Comparison of ENCODE assay signal across 8 cellular contexts in genomic region chr13:102845289-102845629, GRCh38. TPM values are rescaled to one million over a fixed set of nuclear protein-coding genes. Genes with fewer than 3 reads are reported as not detected.
DNase-seq lines count a peak whose midpoint lies in the region; ATAC-seq, FAIRE-seq and TF ChIP-seq lines count a peak whose summit lies in the region.

No MANE protein-coding gene starts in this region.

- peak; percentile 13 for ATAC-seq in GM19463 (IDR thresholded peaks at IDR 0.05; ENCODE audit: unreplicated experiment)
- ATAC-seq in HG03521 (IDR thresholded peaks at IDR 0.05; ENCODE audit: unreplicated experiment), result peak; percentile 14

- FAIRE-seq in urothelium cell line (lab: Jason Lieb, UNC), result no peak

- H3K27ac ChIP-seq in A673 (ENCODE audit: low read depth, low read length, poor library complexity, severe bottlenecking), result peak overlapping the region; percentile 92
- H3K27ac ChIP-seq in muscle layer of colon (ENCODE audit: low read depth, low read length), result peak overlapping the region; percentile 97

- H3K36me3 ChIP-seq in A673 (ENCODE audit: insufficient read depth, low read length, poor library complexity, severe bottlenecking) (no peaks in the 10 kb centered on the region), muscle layer of colon (ENCODE audit: insufficient read depth, low read length) (peaks cover under 1% of the 10 kb centered on the region)

- no peak for TF ChIP-seq CTCF in A673 (conservative IDR thresholded peaks at IDR 0.05; ENCODE audit: low read depth, low read length)
- no peak for TF ChIP-seq CTCF in cardiac fibroblast (IDR thresholded peaks at IDR 0.05; ENCODE audit: low read depth, low read length)

- POLR2A ChIA-PET in A673 (lab: Charles Lee; ENCODE audit: low non-redundant PET), result no interaction called here

- H3K4me3 ChIP-seq in A673 (ENCODE audit: low read depth, low read length, poor library complexity, severe bottlenecking), result peak overlapping the region; percentile 89
- peak overlapping the region; percentile 93 to 100 for H3K4me3 ChIP-seq in cardiac fibroblast (replicated peaks in 1 of 2; ENCODE audit: low read depth in 2 of 2, low read length in 2 of 2)
- peak overlapping the region; percentile 88 to 93 for H3K4me3 ChIP-seq in muscle layer of colon (ENCODE audit: low read depth in 1 of 2, low read length in 2 of 2)

- intact Hi-C loops in A673 (cut with micrococcal nuclease; ENCODE audit: unreplicated experiment), result loop anchor here (5.0 kb wide), 1 partner anchor 193 kb away; no protein-coding TSS in a partner anchor

- H3K9me3 ChIP-seq in A673 (ENCODE audit: low read depth, low read length, poor library complexity, severe bottlenecking), result no peaks in the 10 kb centered on the region
- H3K9me3 ChIP-seq in muscle layer of colon (ENCODE audit: low read length), result no peaks in the 10 kb centered on the region

- peak overlapping the region; percentile 63 for H3K9ac ChIP-seq in muscle layer of colon (ENCODE audit: low read length)

- H3K27me3 ChIP-seq in A673 (replicated peaks; ENCODE audit: insufficient read depth, low read depth, low read length, poor library complexity) (no peaks in the 10 kb centered on the region), muscle layer of colon (ENCODE audit: control insufficient read depth in 1 of 2, insufficient read depth in 2 of 2, low read length in 2 of 2) (no peaks in the 10 kb centered on the region)

- DNase-seq in A673 (ENCODE audit: low spot score) (no peak), cardiac fibroblast (ENCODE audit: low read depth in 2 of 2) (peak in 1 of 2 donors; percentile 12), iPS-NIHi11 (ENCODE audit: low spot score) (no peak), NCI-H146 (lab: John Stamatoyannopoulos, UW) (no peak), urothelium cell line (ENCODE audit: low spot score) (no peak)

- H3K4me1 ChIP-seq in A673 (ENCODE audit: insufficient read depth, low read length, poor library complexity, severe bottlenecking) (peaks cover 9% of the 10 kb centered on the region), muscle layer of colon (ENCODE audit: insufficient read depth, low read length) (peaks cover 15% of the 10 kb centered on the region)

- CTCF ChIA-PET in A673 (lab: Charles Lee), result interaction anchor here (1.3 kb wide), 1 partner anchor 46 kb away, joined by 6 read pairs; the partner anchor contains the start of genes BIVM and POGLUT2

- BruUV-seq in A673 (replicated peaks; lab: Mats Ljungman, UMichigan), result TSS peak; percentile 96

RNA-seq across cellular contexts. Expression of gene ERCC5, which starts 0.6 kb away (rescaled TPM):
- total RNA-seq in A673 (2021), result 36.2 and 37.6 TPM in 2 replicates

RNA-seq across cellular contexts. Expression of gene BIVM, which starts 46.3 kb away (rescaled TPM):
- total RNA-seq in A673 (2021), result 19.5 and 21.9 TPM in 2 replicates

RNA-seq across cellular contexts. Expression of gene POGLUT2, which starts 46.5 kb away (rescaled TPM):
- total RNA-seq in A673 (2021), result 10.8 and 12.0 TPM in 2 replicates
